In the genomic region with DNA sequence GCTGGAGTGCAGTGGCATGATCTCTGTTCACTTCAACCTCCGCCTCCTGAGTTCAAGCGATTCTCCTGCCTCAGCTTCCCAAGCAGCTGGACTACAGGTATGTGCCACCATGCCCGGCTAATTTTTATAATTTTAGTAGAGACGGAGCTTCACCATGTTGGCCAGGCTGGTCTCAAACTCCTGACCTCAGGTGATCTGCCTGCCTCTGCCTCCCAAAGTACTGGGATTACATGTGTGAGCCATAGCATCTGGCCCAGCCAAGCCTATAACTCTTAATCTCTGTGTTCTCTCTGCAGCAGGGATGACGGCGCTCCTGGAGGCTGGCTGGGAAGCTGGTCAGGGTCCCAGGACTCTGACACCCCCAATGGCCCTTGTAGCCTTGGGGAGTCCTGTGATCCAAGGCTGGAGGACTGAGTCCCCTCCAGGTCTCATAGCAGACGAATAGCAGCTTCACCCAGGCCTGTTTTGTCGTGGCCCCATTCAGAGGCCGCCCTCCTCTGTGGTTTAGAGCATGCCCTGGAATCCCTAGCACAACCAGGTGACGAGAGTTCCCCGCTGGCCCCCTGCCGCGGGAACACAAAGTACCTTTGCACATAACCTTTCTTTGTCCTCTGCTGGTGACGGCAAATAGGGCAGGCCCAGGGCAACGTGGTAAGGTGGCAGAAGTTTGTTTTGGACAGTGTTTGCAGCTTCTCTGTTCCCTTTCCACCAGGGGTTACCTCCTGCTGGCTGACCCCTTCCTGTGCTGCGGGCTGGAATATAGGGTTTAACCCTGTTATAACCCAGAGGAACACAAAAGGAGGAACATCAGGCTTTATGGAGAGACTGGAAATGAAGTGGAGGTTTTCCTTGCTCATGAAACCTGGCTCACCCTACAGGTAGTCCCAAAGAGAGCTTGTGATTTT, we compare ENCODE assay signal across 1 cellular context.
A peak's percentile ranks its signal among the peaks of the same experiment; 100 is the strongest.
TF ChIP-seq lines count a peak whose summit lies in the region.

No MANE protein-coding gene starts in this region.

TF ChIP-seq in HepG2, 621 proteins besides CTCF, POLR2A, EP300 and RAD21 (continued from another document and continues in another):
- peak; percentile 76; the same call in 1 of the 2 replicates for TF ChIP-seq TBX3 (IDR thresholded peaks at IDR 0.05; ENCODE audit: borderline replicate concordance)
- peak; percentile 50; the same call in 1 of the 2 replicates for TF ChIP-seq WIZ (CRISPR knock-in tag; IDR thresholded peaks at IDR 0.05)
- peak; percentile 85 for TF ChIP-seq SPEN (CRISPR knock-in tag; IDR thresholded peaks at IDR 0.05; ENCODE audit: low read depth)
- TF ChIP-seq ZFP36L2 (CRISPR knock-in tag; IDR thresholded peaks at IDR 0.05): peak; percentile 57; the same call in 1 of the 2 replicates
- peak; percentile 63 for TF ChIP-seq YY1 (IDR thresholded peaks at IDR 0.05; ENCODE audit: insufficient read depth, insufficient replicate concordance, low read depth, low read length)
- TF ChIP-seq, protein P1, sequence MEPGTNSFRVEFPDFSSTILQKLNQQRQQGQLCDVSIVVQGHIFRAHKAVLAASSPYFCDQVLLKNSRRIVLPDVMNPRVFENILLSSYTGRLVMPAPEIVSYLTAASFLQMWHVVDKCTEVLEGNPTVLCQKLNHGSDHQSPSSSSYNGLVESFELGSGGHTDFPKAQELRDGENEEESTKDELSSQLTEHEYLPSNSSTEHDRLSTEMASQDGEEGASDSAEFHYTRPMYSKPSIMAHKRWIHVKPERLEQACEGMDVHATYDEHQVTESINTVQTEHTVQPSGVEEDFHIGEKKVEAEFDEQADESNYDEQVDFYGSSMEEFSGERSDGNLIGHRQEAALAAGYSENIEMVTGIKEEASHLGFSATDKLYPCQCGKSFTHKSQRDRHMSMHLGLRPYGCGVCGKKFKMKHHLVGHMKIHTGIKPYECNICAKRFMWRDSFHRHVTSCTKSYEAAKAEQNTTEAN (CRISPR knock-in tag; conservative IDR thresholded peaks at IDR 0.05): no peak
- 0 out of 2 replicates have a peak, but pooled peaks have one; percentile 53 for TF ChIP-seq AHR (CRISPR knock-in tag; IDR thresholded peaks at IDR 0.05)
- no peak; the same call in 1 of the 2 replicates for TF ChIP-seq HDAC1 (CRISPR knock-in tag; IDR thresholded peaks at IDR 0.05)
- no peak for TF ChIP-seq ZNF713 (CRISPR knock-in tag; IDR thresholded peaks at IDR 0.05)
- 0 out of 2 replicates have a peak, but pooled peaks have one; percentile 24 for TF ChIP-seq ZNF777 (CRISPR knock-in tag; IDR thresholded peaks at IDR 0.05)
- no peak; the same call in none of the 2 replicates for TF ChIP-seq ZNF343 (CRISPR knock-in tag; IDR thresholded peaks at IDR 0.05)
- TF ChIP-seq SRY (CRISPR knock-in tag; IDR thresholded peaks at IDR 0.05): no peak
- TF ChIP-seq ZNF138 (CRISPR knock-in tag; IDR thresholded peaks at IDR 0.05; ENCODE audit: low read depth): peak; percentile 64; the same call in 1 of the 2 replicates
- TF ChIP-seq, protein P2, sequence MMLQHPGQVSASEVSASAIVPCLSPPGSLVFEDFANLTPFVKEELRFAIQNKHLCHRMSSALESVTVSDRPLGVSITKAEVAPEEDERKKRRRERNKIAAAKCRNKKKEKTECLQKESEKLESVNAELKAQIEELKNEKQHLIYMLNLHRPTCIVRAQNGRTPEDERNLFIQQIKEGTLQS (CRISPR knock-in tag; IDR thresholded peaks at IDR 0.05): 0 out of 2 replicates have a peak, but pooled peaks have one; percentile 13
- no peak; the same call in 1 of the 2 replicates for TF ChIP-seq THYN1 (CRISPR knock-in tag; IDR thresholded peaks at IDR 0.05; ENCODE audit: borderline replicate concordance, low read depth)
- peak; percentile 91 for TF ChIP-seq ZNF124 (CRISPR knock-in tag; IDR thresholded peaks at IDR 0.05)
- TF ChIP-seq ESRRA (CRISPR knock-in tag; IDR thresholded peaks at IDR 0.05; ENCODE audit: low read depth): peak; percentile 99
- 0 out of 2 replicates have a peak, but pooled peaks have one; percentile 49 for TF ChIP-seq YEATS4 (CRISPR knock-in tag; IDR thresholded peaks at IDR 0.05; ENCODE audit: borderline replicate concordance)
- TF ChIP-seq CBX1 (IDR thresholded peaks at IDR 0.05; ENCODE audit: low read depth): peak; percentile 14
- TF ChIP-seq, protein P3, sequence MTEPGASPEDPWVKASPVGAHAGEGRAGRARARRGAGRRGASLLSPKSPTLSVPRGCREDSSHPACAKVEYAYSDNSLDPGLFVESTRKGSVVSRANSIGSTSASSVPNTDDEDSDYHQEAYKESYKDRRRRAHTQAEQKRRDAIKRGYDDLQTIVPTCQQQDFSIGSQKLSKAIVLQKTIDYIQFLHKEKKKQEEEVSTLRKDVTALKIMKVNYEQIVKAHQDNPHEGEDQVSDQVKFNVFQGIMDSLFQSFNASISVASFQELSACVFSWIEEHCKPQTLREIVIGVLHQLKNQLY (CRISPR knock-in tag; IDR thresholded peaks at IDR 0.05): peak; percentile 52; the same call in 1 of the 2 replicates
- no peak for TF ChIP-seq ARHGAP35 (CRISPR knock-in tag; IDR thresholded peaks at IDR 0.05; ENCODE audit: borderline replicate concordance)
- TF ChIP-seq MYNN (CRISPR knock-in tag; IDR thresholded peaks at IDR 0.05; ENCODE audit: low read depth): 0 out of 2 replicates have a peak, but pooled peaks have one; percentile 44
- peak; percentile 89 for TF ChIP-seq ZMYM3 (CRISPR knock-in tag; IDR thresholded peaks at IDR 0.05)
- TF ChIP-seq ZNF18 (CRISPR knock-in tag; IDR thresholded peaks at IDR 0.05; ENCODE audit: insufficient replicate concordance): no peak
- TF ChIP-seq, protein P4, sequence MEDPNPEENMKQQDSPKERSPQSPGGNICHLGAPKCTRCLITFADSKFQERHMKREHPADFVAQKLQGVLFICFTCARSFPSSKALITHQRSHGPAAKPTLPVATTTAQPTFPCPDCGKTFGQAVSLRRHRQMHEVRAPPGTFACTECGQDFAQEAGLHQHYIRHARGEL (CRISPR knock-in tag; IDR thresholded peaks at IDR 0.05): no peak
- no peak for TF ChIP-seq ZNF33A (CRISPR knock-in tag; IDR thresholded peaks at IDR 0.05; ENCODE audit: borderline replicate concordance)
- TF ChIP-seq ZBTB1 (CRISPR knock-in tag; IDR thresholded peaks at IDR 0.05; ENCODE audit: borderline replicate concordance): 0 out of 2 replicates have a peak, but pooled peaks have one; percentile 29
- TF ChIP-seq ZBTB7B (CRISPR knock-in tag; IDR thresholded peaks at IDR 0.05): peak; percentile 93
- TF ChIP-seq ZNF350 (CRISPR knock-in tag; IDR thresholded peaks at IDR 0.05; ENCODE audit: borderline replicate concordance, low read depth): no peak
- no peak for TF ChIP-seq ZNF550 (CRISPR knock-in tag; IDR thresholded peaks at IDR 0.05; ENCODE audit: borderline replicate concordance)
- TF ChIP-seq ZNF747 (CRISPR knock-in tag; IDR thresholded peaks at IDR 0.05; ENCODE audit: borderline replicate concordance): no peak; the same call in 1 of the 2 replicates
- TF ChIP-seq, protein P5, sequence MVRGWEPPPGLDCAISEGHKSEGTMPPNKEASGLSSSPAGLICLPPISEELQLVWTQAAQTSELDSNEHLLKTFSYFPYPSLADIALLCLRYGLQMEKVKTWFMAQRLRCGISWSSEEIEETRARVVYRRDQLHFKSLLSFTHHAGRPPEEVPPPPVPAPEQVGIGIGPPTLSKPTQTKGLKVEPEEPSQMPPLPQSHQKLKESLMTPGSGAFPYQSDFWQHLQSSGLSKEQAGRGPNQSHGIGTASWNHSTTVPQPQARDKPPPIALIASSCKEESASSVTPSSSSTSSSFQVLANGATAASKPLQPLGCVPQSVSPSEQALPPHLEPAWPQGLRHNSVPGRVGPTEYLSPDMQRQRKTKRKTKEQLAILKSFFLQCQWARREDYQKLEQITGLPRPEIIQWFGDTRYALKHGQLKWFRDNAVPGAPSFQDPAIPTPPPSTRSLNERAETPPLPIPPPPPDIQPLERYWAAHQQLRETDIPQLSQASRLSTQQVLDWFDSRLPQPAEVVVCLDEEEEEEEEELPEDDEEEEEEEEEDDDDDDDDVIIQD (CRISPR knock-in tag; IDR thresholded peaks at IDR 0.05; ENCODE audit: low read depth): no peak; the same call in 1 of the 2 replicates
- no peak for TF ChIP-seq PCBP1 (IDR thresholded peaks at IDR 0.05; ENCODE audit: borderline replicate concordance, low read depth, low read length)
- TF ChIP-seq, protein P6, sequence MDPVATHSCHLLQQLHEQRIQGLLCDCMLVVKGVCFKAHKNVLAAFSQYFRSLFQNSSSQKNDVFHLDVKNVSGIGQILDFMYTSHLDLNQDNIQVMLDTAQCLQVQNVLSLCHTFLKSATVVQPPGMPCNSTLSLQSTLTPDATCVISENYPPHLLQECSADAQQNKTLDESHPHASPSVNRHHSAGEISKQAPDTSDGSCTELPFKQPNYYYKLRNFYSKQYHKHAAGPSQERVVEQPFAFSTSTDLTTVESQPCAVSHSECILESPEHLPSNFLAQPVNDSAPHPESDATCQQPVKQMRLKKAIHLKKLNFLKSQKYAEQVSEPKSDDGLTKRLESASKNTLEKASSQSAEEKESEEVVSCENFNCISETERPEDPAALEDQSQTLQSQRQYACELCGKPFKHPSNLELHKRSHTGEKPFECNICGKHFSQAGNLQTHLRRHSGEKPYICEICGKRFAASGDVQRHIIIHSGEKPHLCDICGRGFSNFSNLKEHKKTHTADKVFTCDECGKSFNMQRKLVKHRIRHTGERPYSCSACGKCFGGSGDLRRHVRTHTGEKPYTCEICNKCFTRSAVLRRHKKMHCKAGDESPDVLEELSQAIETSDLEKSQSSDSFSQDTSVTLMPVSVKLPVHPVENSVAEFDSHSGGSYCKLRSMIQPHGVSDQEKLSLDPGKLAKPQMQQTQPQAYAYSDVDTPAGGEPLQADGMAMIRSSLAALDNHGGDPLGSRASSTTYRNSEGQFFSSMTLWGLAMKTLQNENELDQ (CRISPR knock-in tag; IDR thresholded peaks at IDR 0.05; ENCODE audit: borderline replicate concordance): peak; percentile 81; the same call in 1 of the 2 replicates
- TF ChIP-seq NR3C1 (CRISPR knock-in tag; IDR thresholded peaks at IDR 0.05): no peak
- no peak for TF ChIP-seq ATF6 (CRISPR knock-in tag; conservative IDR thresholded peaks at IDR 0.05)
- no peak; the same call in 1 of the 2 replicates for TF ChIP-seq NR1H2 (CRISPR knock-in tag; IDR thresholded peaks at IDR 0.05; ENCODE audit: borderline replicate concordance, low read depth)
- peak; percentile 73; the same call in 1 of the 2 replicates for TF ChIP-seq ZNF792 (CRISPR knock-in tag; IDR thresholded peaks at IDR 0.05)
- peak; percentile 69; the same call in 1 of the 2 replicates for TF ChIP-seq ETV5 (CRISPR knock-in tag; IDR thresholded peaks at IDR 0.05; ENCODE audit: borderline replicate concordance)
- 0 out of 2 replicates have a peak, but pooled peaks have one; percentile 2 for TF ChIP-seq ZNF83 (CRISPR knock-in tag; IDR thresholded peaks at IDR 0.05; ENCODE audit: borderline replicate concordance)
